In the genomic region with DNA sequence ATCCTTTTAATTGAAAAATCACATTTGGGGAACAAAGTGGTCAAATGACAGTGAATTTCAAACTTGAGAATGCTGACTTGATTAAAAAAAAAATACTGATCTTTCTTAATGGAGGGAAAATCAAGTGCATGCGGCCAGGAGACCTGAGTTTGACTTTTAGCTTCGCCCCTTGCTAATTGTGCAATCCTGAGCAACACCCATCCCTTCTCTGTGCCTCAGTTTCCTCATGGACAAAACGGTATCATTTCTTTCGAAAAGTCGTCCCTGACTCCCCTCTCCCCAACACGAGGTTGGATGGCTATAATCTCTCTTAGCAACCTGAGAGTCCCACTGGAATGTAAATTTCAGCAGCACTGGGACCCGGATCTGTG, we compare ENCODE assay signal across 9 cellular contexts. TPM values are rescaled to one million over a fixed set of nuclear protein-coding genes. Genes with fewer than 3 reads are reported as not detected.
DNase-seq lines count a peak whose midpoint lies in the region; ATAC-seq and TF ChIP-seq lines count a peak whose summit lies in the region.
"Had no signal": no experiment of that assay in that cellular context is flagged by ENCODE, and none has a peak within 500 bp of the region (broad histone marks: within the 10 kb centered on the region; RNA-seq: fewer than 3 reads in every experiment).

No MANE protein-coding gene starts in this region.

- peaks cover 14% of the 10 kb centered on the region for H3K4me1 Mint-ChIP-seq in CD8-positive, alpha-beta T cell (ENCODE audit: low read depth)
- H3K4me1 Mint-ChIP-seq in T-cell: peaks cover 11 to 16% (median 14%) of the 10 kb centered on the region in 3 donors
- peaks cover 40% of the 10 kb centered on the region for H3K4me1 Mint-ChIP-seq in osteocyte (ENCODE audit: unreplicated experiment)

- no peaks in the 10 kb centered on the region for H3K36me3 ChIP-seq in CD8-positive, alpha-beta T cell (ENCODE audit: insufficient read depth, low read length)
- no peaks in the 10 kb centered on the region for H3K36me3 ChIP-seq in colonic mucosa

- H3K4me1 ChIP-seq in CD8-positive, alpha-beta T cell (ENCODE audit: insufficient read depth, low read length): peaks cover 17% of the 10 kb centered on the region
- H3K4me1 ChIP-seq in colonic mucosa: peaks cover 8% of the 10 kb centered on the region

- peaks cover 48% of the 10 kb centered on the region for H3K27me3 Mint-ChIP-seq in CD8-positive, alpha-beta T cell (ENCODE audit: low read depth)
- H3K27me3 Mint-ChIP-seq in T-cell: peaks cover 47 to 68% of the 10 kb centered on the region in 2 donors
- no peaks in the 10 kb centered on the region for H3K27me3 Mint-ChIP-seq in osteocyte (ENCODE audit: unreplicated experiment)

- TF ChIP-seq CTCF in CD8-positive, alpha-beta T cell (IDR thresholded peaks at IDR 0.05): no peak
- no peak for TF ChIP-seq CTCF in osteocyte (IDR thresholded peaks at IDR 0.05)
- no peak for TF ChIP-seq CTCF in colonic mucosa (IDR thresholded peaks at IDR 0.05)

- POLR2A ChIA-PET in CD8-positive, alpha-beta T cell (lab: Charles Lee): no interaction called here
- POLR2A ChIA-PET in T-cell (lab: Charles Lee): no interaction called here

- no peak overlapping the region for H3K4me3 ChIP-seq in CD8-positive, alpha-beta T cell (ENCODE audit: low read depth, low read length)
- H3K4me3 ChIP-seq in colonic mucosa: no peak overlapping the region

- H3K27ac ChIP-seq in CD8-positive, alpha-beta T cell (ENCODE audit: low read depth, low read length): no peak overlapping the region
- H3K27ac ChIP-seq in epithelial cell of prostate (peak overlapping the region; percentile 98), colonic mucosa (no peak overlapping the region)
- H3K27ac ChIP-seq: HL-60 had no signal

- H3K36me3 Mint-ChIP-seq in CD8-positive, alpha-beta T cell: no peaks in the 10 kb centered on the region
- H3K36me3 Mint-ChIP-seq in T-cell: no peaks in the 10 kb centered on the region
- H3K36me3 Mint-ChIP-seq in osteocyte (ENCODE audit: unreplicated experiment): no peaks in the 10 kb centered on the region

- H3K27me3 ChIP-seq in CD8-positive, alpha-beta T cell (ENCODE audit: insufficient read depth, low read length): peaks cover 25% of the 10 kb centered on the region
- peaks cover 38% of the 10 kb centered on the region for H3K27me3 ChIP-seq in colonic mucosa

- CTCF ChIA-PET in CD8-positive, alpha-beta T cell (lab: Charles Lee): interaction anchor here (0.5 to 4.0 kb wide), 4 partner anchors 122 to 653 kb away, joined by 3 to 36 read pairs (median 4); no protein-coding TSS in a partner anchor
- CTCF ChIA-PET in T-cell (lab: Charles Lee): interaction anchor here (0.7 to 0.8 kb wide), 2 partner anchors 11 to 950 kb away, joined by 4 to 8 read pairs; no protein-coding TSS in a partner anchor

- no peak overlapping the region for H3K27ac Mint-ChIP-seq in CD8-positive, alpha-beta T cell
- H3K27ac Mint-ChIP-seq in T-cell (no peak overlapping the region), osteocyte (ENCODE audit: unreplicated experiment) (peak overlapping the region; percentile 80)

- intact Hi-C loops in CD8-positive, alpha-beta T cell (cut with DNase I, micrococcal nuclease): loop anchor here (2.0 to 10.0 kb wide), 5 partner anchors 46 to 860 kb away; a partner anchor contains a TSS
- intact Hi-C loops in colonic mucosa (cut with DNase I): loop anchor here (2.0 to 10.0 kb wide), 3 partner anchors 205 to 648 kb away; no protein-coding TSS in a partner anchor

- no peak for DNase-seq in CD8-positive, alpha-beta T cell
- DNase-seq in T-cell (no peak), epithelial cell of prostate (ENCODE audit: low read depth, low spot score) (no peak), osteocyte (ENCODE audit: extremely low spot score, unreplicated experiment) (no peak), NCI-H146 (lab: John Stamatoyannopoulos, UW) (no peak), colonic mucosa (no peak)

- no peaks in the 10 kb centered on the region for H3K9me3 Mint-ChIP-seq in CD8-positive, alpha-beta T cell
- no peaks in the 10 kb centered on the region for H3K9me3 Mint-ChIP-seq in T-cell
- no peaks in the 10 kb centered on the region for H3K9me3 Mint-ChIP-seq in osteocyte (ENCODE audit: unreplicated experiment)

- no peak overlapping the region for H3K9ac ChIP-seq in colonic mucosa (ENCODE audit: low read depth in 2 of 2, low read length in 2 of 2)

- ATAC-seq in CD8-positive, alpha-beta T cell: no peak
- no peak for ATAC-seq in T-cell (replicated peaks in 1 of 4)
- no peak for ATAC-seq in HG02973 (IDR thresholded peaks at IDR 0.05; ENCODE audit: unreplicated experiment)
- no peak for ATAC-seq in GM21423 (IDR thresholded peaks at IDR 0.05; ENCODE audit: unreplicated experiment)

- no peaks in the 10 kb centered on the region for H3K9me3 ChIP-seq in CD8-positive, alpha-beta T cell (ENCODE audit: low read length)
- no peaks in the 10 kb centered on the region for H3K9me3 ChIP-seq in colonic mucosa

- peak overlapping the region; percentile 79 for H3K4me3 Mint-ChIP-seq in CD8-positive, alpha-beta T cell
- peak overlapping the region; percentile 71 to 78 (median 78) for H3K4me3 Mint-ChIP-seq in T-cell
- H3K4me3 Mint-ChIP-seq in osteocyte (ENCODE audit: unreplicated experiment): peak overlapping the region; percentile 81

RNA-seq across cellular contexts. Expression of a gene that starts 1.0 kb away (rescaled TPM):
- not detected for total RNA-seq in CD8-positive, alpha-beta T cell
- total RNA-seq in T-cell (under 1 TPM in 1 of 5 donors, not detected in 4; 0.23 TPM), osteocyte (20.2 and 21.6 TPM in 2 replicates), colonic mucosa (1 to 10 TPM in 1 of 2 donors, under 1 TPM in 1; 0.32 to 1.6 TPM)

RNA-seq across cellular contexts. Expression of a gene that starts 45.3 kb away (rescaled TPM):
- total RNA-seq in CD8-positive, alpha-beta T cell: 10 to 100 TPM; 25.7 to 29.5 TPM
- 10 to 100 TPM; 39.8 to 58.4 (median 51.7) TPM for total RNA-seq in T-cell
- 73.5 and 79.9 TPM in 2 replicates for total RNA-seq in osteocyte
- 10 to 100 TPM; 38.8 to 47.0 TPM for total RNA-seq in colonic mucosa
